ENCODE assay signal across 9 cellular contexts in genomic region chr19:6091771-6092291, GRCh38. TPM values are rescaled to one million over a fixed set of nuclear protein-coding genes. Genes with fewer than 3 reads are reported as not detected.
DNase-seq lines count a peak whose midpoint lies in the region; ATAC-seq, FAIRE-seq and TF ChIP-seq lines count a peak whose summit lies in the region.
"Had no signal": no experiment of that assay in that cellular context is flagged by ENCODE, and none has a peak within 500 bp of the region (broad histone marks: within the 10 kb centered on the region; RNA-seq: fewer than 3 reads in every experiment).

No MANE protein-coding gene starts in this region.

- no peak overlapping the region for H3K4me2 ChIP-seq in neuronal stem cell (ENCODE audit: insufficient read depth, low read length, poor library complexity, severe bottlenecking)

- H3K4me3 ChIP-seq in ACC112 (ENCODE audit: low read depth, low read length) (peak overlapping the region; percentile 78), fibroblast of mammary gland (ENCODE audit: control insufficient read depth, low read depth, low read length) (peak overlapping the region; percentile 20), neuronal stem cell (ENCODE audit: low read length in 2 of 2) (peak overlapping the region in 1 of 2 donors; percentile 38)

- peak overlapping the region; percentile 97 for H3K27ac ChIP-seq in ACC112 (ENCODE audit: low read depth, low read length)
- H3K27ac ChIP-seq in neuronal stem cell (replicated peaks; ENCODE audit: low read length): no peak overlapping the region

- no peaks in the 10 kb centered on the region for H3K9me3 Mint-ChIP-seq in naive thymus-derived CD8-positive, alpha-beta T cell
- H3K9me3 Mint-ChIP-seq: IgD-negative memory B cell had no signal

- H4K8ac ChIP-seq in neuronal stem cell (ENCODE audit: low read depth, low read length): no peak overlapping the region

- H2BK5ac ChIP-seq in neuronal stem cell (ENCODE audit: low read length): no peak overlapping the region

- H3K4ac ChIP-seq in neuronal stem cell (ENCODE audit: low read length): no peak overlapping the region

- no peak overlapping the region for H2BK12ac ChIP-seq in neuronal stem cell (ENCODE audit: low read length)

- peak overlapping the region in 4 of 10 donors; percentile 13 to 90 (median 46) for H3K27ac Mint-ChIP-seq in naive thymus-derived CD8-positive, alpha-beta T cell
- H3K27ac Mint-ChIP-seq: IgD-negative memory B cell had no signal

- H3K9ac ChIP-seq in neuronal stem cell (ENCODE audit: low read depth, low read length, poor library complexity): no peak overlapping the region

- peaks cover 12 to 21% (median 18%) of the 10 kb centered on the region in 4 donors for H3K4me1 Mint-ChIP-seq in naive thymus-derived CD8-positive, alpha-beta T cell

- no peak overlapping the region for H3K23ac ChIP-seq in neuronal stem cell (ENCODE audit: low read depth, low read length, poor library complexity)

- H3K27me3 Mint-ChIP-seq in naive thymus-derived CD8-positive, alpha-beta T cell: no peaks in the 10 kb centered on the region
- H3K27me3 Mint-ChIP-seq: IgD-negative memory B cell had no signal

- no peak overlapping the region for H2BK120ac ChIP-seq in neuronal stem cell (ENCODE audit: low read depth, low read length)

- H3K14ac ChIP-seq in neuronal stem cell (ENCODE audit: low read length): no peak overlapping the region

- no peak overlapping the region for H3K4me3 Mint-ChIP-seq in naive thymus-derived CD8-positive, alpha-beta T cell
- H3K4me3 Mint-ChIP-seq: IgD-negative memory B cell had no signal

- no peak for ATAC-seq in naive thymus-derived CD8-positive, alpha-beta T cell

- peak overlapping the region; percentile 1 for H3K18ac ChIP-seq in neuronal stem cell (ENCODE audit: low read length)

- no peaks in the 10 kb centered on the region for H3K36me3 Mint-ChIP-seq in naive thymus-derived CD8-positive, alpha-beta T cell
- H3K36me3 Mint-ChIP-seq: IgD-negative memory B cell had no signal

- WGBS in neuronal stem cell (ENCODE audit: extremely low coverage in 2 of 2, insufficient read length in 2 of 2, insufficient replicate concordance in 1 of 2), 2 donors: no CpG with 5 or more reads among the region's 8 CpGs

- H2AFZ ChIP-seq in ACC112 (ENCODE audit: low read length, unreplicated experiment) (peak overlapping the region; percentile 75), neuronal stem cell (ENCODE audit: low read length) (peak overlapping the region; percentile 67)

- peaks cover 39% of the 10 kb centered on the region for H3K4me1 ChIP-seq in ACC112 (ENCODE audit: control insufficient read depth, insufficient read depth, low read length, unreplicated experiment)
- peaks cover 16 to 40% of the 10 kb centered on the region in 2 donors for H3K4me1 ChIP-seq in neuronal stem cell (ENCODE audit: control insufficient read depth in 2 of 2, insufficient read depth in 1 of 2, low read depth in 1 of 2, low read length in 2 of 2)

- POLR2A ChIA-PET in naive thymus-derived CD8-positive, alpha-beta T cell (lab: Charles Lee): no interaction called here

- H2AK5ac ChIP-seq in neuronal stem cell (ENCODE audit: low read depth, low read length): no peak overlapping the region

- no peak for TF ChIP-seq CTCF in fibroblast of mammary gland (conservative IDR thresholded peaks at IDR 0.05; ENCODE audit: control insufficient read depth, insufficient read depth, low read depth, low read length)

- DNase-seq in RCC 7860 (ENCODE audit: low spot score) (peak; percentile 59), fibroblast of mammary gland (ENCODE audit: low read depth) (peak; percentile 45), neuronal stem cell (ENCODE audit: low spot score) (no peak), DMS79 treated with DMSO at 0.1 percent for 48 hours (lab: John Stamatoyannopoulos, UW) (no peak), NCI-H82 (lab: John Stamatoyannopoulos, UW) (no peak)
- no peak for DNase-seq in naive thymus-derived CD8-positive, alpha-beta T cell
- DNase-seq in activated naive CD4-positive, alpha-beta T cell (lab: John Stamatoyannopoulos, UW): no peak

- H3K36me3 ChIP-seq in ACC112 (ENCODE audit: insufficient read depth, low read length): no peaks in the 10 kb centered on the region
- no peaks in the 10 kb centered on the region for H3K36me3 ChIP-seq in neuronal stem cell (replicated peaks in 1 of 2; ENCODE audit: control insufficient read depth in 2 of 2, insufficient read depth in 2 of 2, low read length in 2 of 2)

- H3K79me1 ChIP-seq in neuronal stem cell (ENCODE audit: low read depth, low read length): peaks cover 2% of the 10 kb centered on the region

- H3K27me3 ChIP-seq in ACC112 (ENCODE audit: insufficient read depth, low read length) (no peaks in the 10 kb centered on the region), neuronal stem cell (ENCODE audit: control insufficient read depth in 3 of 3, insufficient read depth in 3 of 3, low read depth in 1 of 3, low read length in 3 of 3) (peaks cover 0 to 9% (median 0%) of the 10 kb centered on the region in 3 experiments)

- H3K9me3 ChIP-seq in neuronal stem cell (replicated peaks in 1 of 2; ENCODE audit: control insufficient read depth in 2 of 2, insufficient read depth in 1 of 2, low read depth in 1 of 2, low read length in 2 of 2): no peaks in the 10 kb centered on the region

- H3K79me2 ChIP-seq in ACC112 (ENCODE audit: control insufficient read depth, insufficient read depth, low read length, unreplicated experiment): peaks cover 19% of the 10 kb centered on the region

- no peak overlapping the region for H2BK15ac ChIP-seq in neuronal stem cell (ENCODE audit: low read length)

- peak; percentile 63 for FAIRE-seq in RCC 7860 (lab: Jason Lieb, UNC)

- no peak overlapping the region for H4K91ac ChIP-seq in neuronal stem cell (ENCODE audit: low read depth, low read length, poor library complexity)

RNA-seq across cellular contexts. Expression of gene RFX2, which starts 18.5 kb away (rescaled TPM):
- polyA plus RNA-seq in neuronal stem cell (2013, experiment 1 of 2): 9.4 TPM
- 11.1 TPM for polyA plus RNA-seq in neuronal stem cell (2013, experiment 2 of 2)
- 1 to 10 TPM; 5.6 to 9.9 TPM for total RNA-seq in naive thymus-derived CD8-positive, alpha-beta T cell
- polyA plus RNA-seq in naive thymus-derived CD8-positive, alpha-beta T cell: 10 to 100 TPM in 1 of 3 donors, 1 to 10 TPM in 2; 4.0 to 10.4 (median 5.9) TPM

RNA-seq across cellular contexts. Expression of gene ACSBG2, which starts 43.6 kb away (rescaled TPM):
- polyA plus RNA-seq in neuronal stem cell (2013, experiment 1 of 2): not detected
- not detected for polyA plus RNA-seq in neuronal stem cell (2013, experiment 2 of 2)
- not detected for total RNA-seq in naive thymus-derived CD8-positive, alpha-beta T cell
- under 1 TPM in 1 of 3 donors, not detected in 2; 0.07 TPM for polyA plus RNA-seq in naive thymus-derived CD8-positive, alpha-beta T cell
- polyA plus RNA-seq: IgD-negative memory B cell had no signal

Comparison
In these comparisons a context has a peak if more than half of its experiments do, and no peak if none do; other contexts are left out.
1. DNase-seq: peak in RCC 7860 (single experiment) and fibroblast of mammary gland (single experiment); none in neuronal stem cell (single experiment), DMS79 treated with DMSO at 0.1 percent for 48 hours (single experiment), NCI-H82 (single experiment), naive thymus-derived CD8-positive, alpha-beta T cell (0 of 10) and activated naive CD4-positive, alpha-beta T cell (0 of 4).